22 cellular contexts compared by ENCODE assay signal in the genomic region with DNA sequence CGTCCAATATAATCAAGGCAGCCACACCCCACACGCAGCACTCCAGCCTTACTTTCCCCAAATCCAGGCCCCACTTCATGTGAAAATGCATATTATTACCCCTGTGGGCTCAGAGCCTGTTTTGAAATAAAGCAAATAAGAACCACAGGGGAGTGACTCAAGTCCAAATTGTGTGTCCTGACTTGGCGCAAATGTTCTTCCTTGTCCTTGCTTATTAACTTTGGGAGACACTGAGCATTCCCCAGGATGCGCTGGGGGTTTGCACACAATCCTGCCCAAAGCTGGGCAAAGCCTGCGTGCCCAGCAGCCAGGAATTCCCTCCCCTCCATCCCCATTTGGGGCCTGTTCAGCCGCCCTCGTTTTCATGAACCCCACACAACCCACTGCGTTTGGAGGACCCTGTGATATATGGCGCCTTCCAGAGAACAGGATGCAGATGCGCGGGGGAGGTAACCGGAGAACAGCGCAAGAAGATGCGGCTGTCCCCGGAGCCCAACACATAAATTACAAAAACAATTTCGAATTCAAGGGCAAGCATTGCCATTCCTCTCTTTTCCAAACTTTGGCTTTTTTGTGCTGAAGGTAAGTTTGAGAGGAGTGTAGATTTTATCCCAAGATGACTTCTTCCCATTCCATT. TPM values are rescaled to one million over a fixed set of nuclear protein-coding genes. Genes with fewer than 3 reads are reported as not detected.
"Had no signal": no experiment of that assay in that cellular context is flagged by ENCODE, and none has a peak within 500 bp of the region (broad histone marks: within the 10 kb centered on the region; RNA-seq: fewer than 3 reads in every experiment).

No MANE protein-coding gene starts in this region.

- DNase-seq: IMR-90, MG63, NCI-H1092 treated with DMSO at 0.1 percent for 48 hours, NCI-H1436, NCI-H187, NCI-H2029, NCI-H2081 treated with DMSO at 0.1 percent for 48 hours, NCI-H2171, NCI-H226, NCI-H446, NCI-H510A, NCI-H524 treated with DMSO at 0.1 percent for 48 hours, NCI-H69, NCI-H774, Right ventricle myocardium superior, RPMI8226, SIG-M5 had no signal

- H3K4me3 ChIP-seq: MG63, SJSA1, SK-N-MC had no signal

- ATAC-seq: HepG2 had no signal

RNA-seq across cellular contexts. Expression of a gene that starts 42.4 kb away (rescaled TPM):
- total RNA-seq: HT1080, IMR-90, LHCN-M2, Right ventricle myocardium superior, SJSA1 had no signal
